13 cellular contexts compared by ENCODE assay signal in genomic region chr16:18958621-18959578, GRCh38. TPM values are rescaled to one million over a fixed set of nuclear protein-coding genes. Genes with fewer than 3 reads are reported as not detected.
DNase-seq lines count a peak whose midpoint lies in the region; ATAC-seq and TF ChIP-seq lines count a peak whose summit lies in the region.
"Had no signal": no experiment of that assay in that cellular context is flagged by ENCODE, and none has a peak within 500 bp of the region (broad histone marks: within the 10 kb centered on the region; RNA-seq: fewer than 3 reads in every experiment).

No MANE protein-coding gene starts in this region.

- peak overlapping the region; percentile 9 for H3K4me2 ChIP-seq in mammary epithelial cell (ENCODE audit: insufficient read depth, low read depth, low read length)

- H3K4me1 ChIP-seq in mammary epithelial cell (ENCODE audit: insufficient read depth, low read length) (peaks cover 38% of the 10 kb centered on the region), iPS-20b (ENCODE audit: insufficient read depth, low read length) (no peaks in the 10 kb centered on the region), suprapubic skin (peaks cover 29% of the 10 kb centered on the region)

- POLR2A ChIA-PET in MCF 10A (lab: Yijun Ruan, JAX) = interaction anchor here (0.5 to 3.2 kb wide), 10 partner anchors 13 to 157 kb away, joined by 3 to 20 read pairs (median 5); partner anchors contain the start of genes ARL6IP1, COQ7 and SMG1

- no peak for TF ChIP-seq CTCF in mammary epithelial cell (conservative IDR thresholded peaks at IDR 0.05 in 1 of 2, IDR thresholded peaks at IDR 0.05 in 1 of 2; ENCODE audit: extremely low read depth in 1 of 2, insufficient read depth in 1 of 2, low read depth in 1 of 2, low read length in 2 of 2)
- no peak for TF ChIP-seq CTCF in MCF 10A (IDR thresholded peaks at IDR 0.05; ENCODE audit: unreplicated experiment)
- no peak for TF ChIP-seq CTCF in astrocyte of the spinal cord (IDR thresholded peaks at IDR 0.05; ENCODE audit: low read depth, low read length)
- TF ChIP-seq CTCF in suprapubic skin (IDR thresholded peaks at IDR 0.05) = no peak

- BruUV-seq in mammary epithelial cell (replicated peaks; lab: Mats Ljungman, UMichigan) = no TSS peak
- no TSS peak for BruUV-seq in MCF 10A (replicated peaks; lab: Mats Ljungman, UMichigan)

- 32% methylated on average over 4 of the region's 4 CpGs for whole genome bisulfite sequencing in mammary epithelial cell (ENCODE audit: low coverage, missing lambda C conversion rate)
- WGBS in suprapubic skin = 43% methylated on average over 4 of the region's 4 CpGs

- peak overlapping the region; percentile 34 for H3K27ac ChIP-seq in mammary epithelial cell (ENCODE audit: insufficient read depth, low read depth, low read length)
- H3K27ac ChIP-seq in iPS-20b (ENCODE audit: low read length) = no peak overlapping the region
- peak overlapping the region; percentile 51 for H3K27ac ChIP-seq in suprapubic skin

- H3K27ac Mint-ChIP-seq in MCF 10A (ENCODE audit: low read depth, unreplicated experiment) = no peak overlapping the region
- H3K27ac Mint-ChIP-seq: activated naive CD8-positive, alpha-beta T cell treated with anti-CD3 and anti-CD28 coated beads, Interleukin-2, amount 10 ng/mL, durations not matched to agents 7 days and 5 days had no signal

- ATAC-seq in HG03039 (IDR thresholded peaks at IDR 0.05; ENCODE audit: unreplicated experiment) (no peak), GM21576 (IDR thresholded peaks at IDR 0.05; ENCODE audit: unreplicated experiment) (no peak)

- H3K9ac ChIP-seq in mammary epithelial cell (ENCODE audit: insufficient read depth, low read length) (no peak overlapping the region), iPS-20b (ENCODE audit: low read depth, low read length) (0 out of 2 replicates have a peak overlapping the region, but pooled peaks have one; percentile 2)

- H3K4me3 Mint-ChIP-seq in MCF 10A (ENCODE audit: unreplicated experiment) = no peak overlapping the region
- H3K4me3 Mint-ChIP-seq: activated naive CD8-positive, alpha-beta T cell treated with anti-CD3 and anti-CD28 coated beads, Interleukin-2, amount 10 ng/mL, durations not matched to agents 7 days and 5 days had no signal

- H3K4me3 ChIP-seq in mammary epithelial cell (replicated peaks in 1 of 3; ENCODE audit: insufficient read depth in 1 of 3, low read depth in 2 of 3, low read length in 3 of 3) = no peak overlapping the region
- H3K4me3 ChIP-seq in astrocyte of the spinal cord (ENCODE audit: low read depth, low read length) = no peak overlapping the region
- H3K4me3 ChIP-seq in iPS-20b (ENCODE audit: low read length) = no peak overlapping the region
- H3K4me3 ChIP-seq in suprapubic skin = no peak overlapping the region

- no peaks in the 10 kb centered on the region for H4K20me1 ChIP-seq in mammary epithelial cell (ENCODE audit: insufficient read depth, low read length)

- intact Hi-C loops in mammary epithelial cell (cut with micrococcal nuclease) = loop anchor here (2.0 kb wide), 1 partner anchor 32 kb away; the partner anchor contains the start of gene SMG1
- intact Hi-C loops in MCF 10A (cut with micrococcal nuclease) = no loop called here

- H3K27me3 ChIP-seq in mammary epithelial cell (ENCODE audit: insufficient read depth, low read length) (no peaks in the 10 kb centered on the region), iPS-20b (ENCODE audit: insufficient read depth, low read length) (no peaks in the 10 kb centered on the region), suprapubic skin (no peaks in the 10 kb centered on the region)

- no peaks in the 10 kb centered on the region for H3K9me3 Mint-ChIP-seq in MCF 10A (ENCODE audit: unreplicated experiment)
- H3K9me3 Mint-ChIP-seq: activated naive CD8-positive, alpha-beta T cell treated with anti-CD3 and anti-CD28 coated beads, Interleukin-2, amount 10 ng/mL, durations not matched to agents 7 days and 5 days had no signal

- H3K36me3 Mint-ChIP-seq in MCF 10A (ENCODE audit: insufficient read depth, unreplicated experiment) = no peaks in the 10 kb centered on the region
- H3K36me3 Mint-ChIP-seq: activated naive CD8-positive, alpha-beta T cell treated with anti-CD3 and anti-CD28 coated beads, Interleukin-2, amount 10 ng/mL, durations not matched to agents 7 days and 5 days had no signal

- no peaks in the 10 kb centered on the region for H3K9me3 ChIP-seq in mammary epithelial cell (replicated peaks; ENCODE audit: insufficient read depth, low read length)
- H3K9me3 ChIP-seq in iPS-20b (ENCODE audit: insufficient read depth, low read depth, low read length) = no peaks in the 10 kb centered on the region
- no peaks in the 10 kb centered on the region for H3K9me3 ChIP-seq in suprapubic skin

- H3K79me2 ChIP-seq in mammary epithelial cell (ENCODE audit: insufficient read depth, low read length) = no peaks in the 10 kb centered on the region

- H3K36me3 ChIP-seq in mammary epithelial cell (ENCODE audit: insufficient read depth, low read length) = no peaks in the 10 kb centered on the region
- no peaks in the 10 kb centered on the region for H3K36me3 ChIP-seq in iPS-20b (ENCODE audit: insufficient read depth, low read depth, low read length)
- H3K36me3 ChIP-seq in suprapubic skin = no peaks in the 10 kb centered on the region

- peak overlapping the region; percentile 70 for H2AFZ ChIP-seq in mammary epithelial cell (ENCODE audit: low read depth, low read length)

- TF ChIP-seq POLR2A in suprapubic skin (IDR thresholded peaks at IDR 0.05) = no peak

- no peak for TF ChIP-seq EP300 in suprapubic skin (IDR thresholded peaks at IDR 0.05)

- H3K4me1 Mint-ChIP-seq in MCF 10A (ENCODE audit: insufficient read depth, unreplicated experiment) = peaks cover 31% of the 10 kb centered on the region
- H3K4me1 Mint-ChIP-seq: activated naive CD8-positive, alpha-beta T cell treated with anti-CD3 and anti-CD28 coated beads, Interleukin-2, amount 10 ng/mL, durations not matched to agents 7 days and 5 days had no signal

- DNase-seq in mammary epithelial cell (no peak), MCF 10A (ENCODE audit: unreplicated experiment) (no peak), astrocyte of the spinal cord (ENCODE audit: low read depth, low spot score) (peak; percentile 7), suprapubic skin (ENCODE audit: low spot score in 2 of 2) (no peak), NCI-H2171 treated with DMSO at 0.1 percent for 48 hours (lab: John Stamatoyannopoulos, UW) (no peak)
- DNase-seq: ACHN; activated naive CD8-positive, alpha-beta T cell treated with anti-CD3 and anti-CD28 coated beads, Interleukin-2, amount 10 ng/mL, durations not matched to agents 7 days and 5 days; hippocampal formation; Kasumi-1; NCI-H2171 had no signal

- dilution Hi-C loops in mammary epithelial cell (cut with HindIII; ENCODE audit: low sequenced_read_pairs) = loop anchor here (10.0 kb wide), 2 partner anchors 66 to 164 kb away; partner anchors contain the start of gene RPS15A

- H3K27me3 Mint-ChIP-seq in MCF 10A (ENCODE audit: insufficient read depth, unreplicated experiment) = no peaks in the 10 kb centered on the region

- in situ Hi-C loops in mammary epithelial cell (cut with MboI; ENCODE audit: low sequenced_read_pairs in 2 of 2) (no loop called here), astrocyte of the spinal cord (cut with HindIII; ENCODE audit: low sequenced_read_pairs) (no loop called here)

- CTCF ChIA-PET in mammary epithelial cell (lab: Charles Lee; ENCODE audit: low non-redundant PET) (no interaction called here), MCF 10A (lab: Yijun Ruan, JAX) (interaction anchor here (0.5 to 3.7 kb wide), 9 partner anchors 9 to 117 kb away, joined by 3 to 26 read pairs (median 6); no protein-coding TSS in a partner anchor)

RNA-seq across cellular contexts. Expression of gene TMC7, which starts 24.8 kb away (rescaled TPM):
- total RNA-seq in mammary epithelial cell (10 to 100 TPM; 13.7 to 17.5 TPM), MCF 10A (2022) (4.1 and 6.0 TPM in 2 replicates), suprapubic skin (1 to 10 TPM in 2 of 4 donors, under 1 TPM in 2; 0.52 to 2.7 (median 1.6) TPM)
- polyA plus RNA-seq in mammary epithelial cell = 9.3 TPM
- 21.4 TPM for polyA minus RNA-seq in mammary epithelial cell
- total RNA-seq: activated naive CD8-positive, alpha-beta T cell treated with anti-CD3 and anti-CD28 coated beads, Interleukin-2, amount 10 ng/mL, durations not matched to agents 7 days and 5 days had no signal

RNA-seq across cellular contexts. Expression of gene SMG1, which starts 32.7 kb away (rescaled TPM):
- total RNA-seq in mammary epithelial cell (10 to 100 TPM; 84.2 to 90.6 TPM), MCF 10A (2022) (104 and 110 TPM in 2 replicates), suprapubic skin (100 to 1,000 TPM; 132 to 446 (median 158) TPM)
- 18.6 TPM for polyA plus RNA-seq in mammary epithelial cell
- 130 TPM for polyA minus RNA-seq in mammary epithelial cell
